8 cellular contexts compared by ENCODE assay signal in genomic region chr12:65170245-65170881, GRCh38. TPM values are rescaled to one million over a fixed set of nuclear protein-coding genes. Genes with fewer than 3 reads are reported as not detected.
DNase-seq lines count a peak whose midpoint lies in the region; ATAC-seq and TF ChIP-seq lines count a peak whose summit lies in the region.

No MANE protein-coding gene starts in this region.

- WGBS in thyroid gland, 2 donors = 0 to 1% methylated on average over 29 to 32 of the region's 44 CpGs

- TF ChIP-seq CTCF in osteocyte (IDR thresholded peaks at IDR 0.05) = no peak
- TF ChIP-seq CTCF in thyroid gland (IDR thresholded peaks at IDR 0.05) = no peak

- peak overlapping the region; percentile 85 to 96 (median 90) for H3K4me3 ChIP-seq in thyroid gland (replicated peaks in 1 of 3)

- peaks cover 34% of the 10 kb centered on the region for H3K4me1 Mint-ChIP-seq in osteocyte (ENCODE audit: unreplicated experiment)

- peak overlapping the region; percentile 98 for H3K4me3 Mint-ChIP-seq in osteocyte (ENCODE audit: unreplicated experiment)

- peak in 1 of 2 donors; percentile 4 for TF ChIP-seq POLR2A in thyroid gland (IDR thresholded peaks at IDR 0.05)

- H3K27ac ChIP-seq in thyroid gland = peak overlapping the region; percentile 91 to 94 (median 93)

- no peaks in the 10 kb centered on the region for H3K9me3 ChIP-seq in thyroid gland

- H3K36me3 Mint-ChIP-seq in osteocyte (ENCODE audit: unreplicated experiment) = no peaks in the 10 kb centered on the region

- H3K27me3 ChIP-seq in thyroid gland = no peaks in the 10 kb centered on the region

- DNase-seq in CD1c-positive myeloid dendritic cell (ENCODE audit: extremely low spot score) (peak; percentile 65), RPMI7951 (ENCODE audit: low read depth) (peak; percentile 60), glomerular visceral epithelial cell (ENCODE audit: extremely low spot score) (peak; percentile 60), osteocyte (ENCODE audit: extremely low spot score, unreplicated experiment) (peak; percentile 87), thyroid gland (peak; percentile 55 to 59)
- peak in 3 of 4 experiments; percentile 2 to 26 (median 25) for DNase-seq in activated naive CD4-positive, alpha-beta T cell (lab: John Stamatoyannopoulos, UW)

- ATAC-seq in GM19351 (IDR thresholded peaks at IDR 0.05; ENCODE audit: unreplicated experiment) (peak; percentile 48), HG03469 (IDR thresholded peaks at IDR 0.05; ENCODE audit: unreplicated experiment) (peak; percentile 27)

- peak overlapping the region; percentile 83 for H3K27ac Mint-ChIP-seq in osteocyte (ENCODE audit: unreplicated experiment)

- intact Hi-C loops in thyroid gland (cut with DNase I) = no loop called here

- H3K4me1 ChIP-seq in thyroid gland = peaks cover 29 to 31% of the 10 kb centered on the region in 2 donors

- H3K36me3 ChIP-seq in thyroid gland = no peaks in the 10 kb centered on the region

- no peaks in the 10 kb centered on the region for H3K9me3 Mint-ChIP-seq in osteocyte (ENCODE audit: unreplicated experiment)

- H3K27me3 Mint-ChIP-seq in osteocyte (ENCODE audit: unreplicated experiment) = peaks cover 11% of the 10 kb centered on the region

RNA-seq across cellular contexts. Expression of gene LEMD3, which starts 1.0 kb away (rescaled TPM):
- total RNA-seq in RPMI7951 (2014; rRNA removed; shearing (Covaris generic)) = 14.9 and 16.3 TPM in 2 replicates
- 27.2 and 27.5 TPM in 2 replicates for total RNA-seq in osteocyte
- total RNA-seq in thyroid gland = 10 to 100 TPM; 45.4 to 64.0 (median 49.3) TPM

RNA-seq across cellular contexts. Expression of gene WIF1, which starts 49.3 kb away (rescaled TPM):
- total RNA-seq in RPMI7951 (2014; rRNA removed; shearing (Covaris generic)) = not detected in 2 replicates
- total RNA-seq in osteocyte (not detected in 2 replicates), thyroid gland (not detected)

Comparison
In these comparisons a context has a peak if more than half of its experiments do, and no peak if none do; other contexts are left out.
1. Peak in every context shown above with its lines: DNase-seq, ATAC-seq, H3K4me3 ChIP-seq and H3K27ac ChIP-seq.
2. DNase-seq: peak in every context shown above with its lines; median percentile 87 in osteocyte; 65 in CD1c-positive myeloid dendritic cell; 60 in RPMI7951; 60 in glomerular visceral epithelial cell; 57 in thyroid gland; 25 in activated naive CD4-positive, alpha-beta T cell.